Comparison of ENCODE assay signal across 22 cellular contexts in genomic region chr17:36631022-36631421, GRCh38. TPM values are rescaled to one million over a fixed set of nuclear protein-coding genes. Genes with fewer than 3 reads are reported as not detected.
A peak's percentile ranks its signal among the peaks of the same experiment; 100 is the strongest.
DNase-seq lines count a peak whose midpoint lies in the region; ATAC-seq, FAIRE-seq and TF ChIP-seq lines count a peak whose summit lies in the region.
"Had no signal": no experiment of that assay in that cellular context is flagged by ENCODE, and none has a peak within 500 bp of the region (broad histone marks: within the 10 kb centered on the region; RNA-seq: fewer than 3 reads in every experiment).

No MANE protein-coding gene starts in this region.

- H4K20me1 ChIP-seq in HepG2 (ENCODE audit: insufficient read depth, low read length) = 0 out of 2 replicates have a peak, but pooled peaks cover 3% of the 10 kb centered on the region
- H4K20me1 ChIP-seq in osteoblast (ENCODE audit: insufficient read depth, low read length) = no peaks in the 10 kb centered on the region

- ATAC-seq in HepG2 (no peak), right lobe of liver (no peak), HG03469 (IDR thresholded peaks at IDR 0.05; ENCODE audit: unreplicated experiment) (no peak)
- ATAC-seq: A549; CD8-positive, alpha-beta T cell had no signal

- intact Hi-C loops in HepG2 (cut with micrococcal nuclease; ENCODE audit: unreplicated experiment) = no loop called here
- intact Hi-C loops in right lobe of liver (cut with DNase I) = loop anchor here (10.0 kb wide), 2 partner anchors 404 to 424 kb away; no protein-coding TSS in a partner anchor

- FAIRE-seq in HepG2 (lab: Jason Lieb, UNC) = no peak
- FAIRE-seq: A549, D721Med, G401.6, GM12891, GM19239 had no signal

- CTCF ChIA-PET in HepG2 (lab: Yijun Ruan, JAX; ENCODE audit: low intra/inter-chr PET ratio, low total read pairs) = no interaction called here

- H2AFZ ChIP-seq in HepG2 (ENCODE audit: low read length) (no peak overlapping the region), osteoblast (ENCODE audit: low read length) (no peak overlapping the region)

- no peaks in the 10 kb centered on the region for H3K36me3 Mint-ChIP-seq in endodermal cell (ENCODE audit: low read depth)
- H3K36me3 Mint-ChIP-seq: CD8-positive, alpha-beta T cell had no signal

- H3K4me3 Mint-ChIP-seq in endodermal cell = no peak overlapping the region
- H3K4me3 Mint-ChIP-seq: B cell; CD4-positive, alpha-beta T cell; CD8-positive, alpha-beta T cell had no signal

- WGBS in HepG2 (ENCODE audit: low lambda C conversion rate) = 4% methylated on average over 3 of the region's 4 CpGs
- WGBS in right lobe of liver (ENCODE audit: insufficient coverage, low coverage, low lambda C conversion rate, missing lambda C conversion rate) = 60% methylated on average over 3 of the region's 4 CpGs
- WGBS in endodermal cell (ENCODE audit: insufficient coverage in 1 of 2, insufficient read length in 1 of 2), 2 experiments = 93% methylated on average over 4 of the region's 4 CpGs

- POLR2A ChIA-PET in HepG2 (lab: Yijun Ruan, JAX) = no interaction called here

- H3K9ac ChIP-seq in HepG2 (ENCODE audit: insufficient read depth, low read depth, low read length) (no peak overlapping the region), endodermal cell (ENCODE audit: extremely low read depth, low read length, poor library complexity, severe bottlenecking) (no peak overlapping the region)
- H3K9ac ChIP-seq: BLaER1 treated with 17β-estradiol and CSF1 and Interleukin-3, amounts not matched to agents 10 nM and 100 nM had no signal

- H3K27ac Mint-ChIP-seq in endodermal cell = no peak overlapping the region
- H3K27ac Mint-ChIP-seq: B cell; CD4-positive, alpha-beta T cell; CD8-positive, alpha-beta T cell had no signal

- H3K4me1 Mint-ChIP-seq in endodermal cell = peaks cover 30% of the 10 kb centered on the region
- H3K4me1 Mint-ChIP-seq: B cell had no signal

- no peak for TF ChIP-seq CTCF in HepG2 (CRISPR knock-in tag; IDR thresholded peaks at IDR 0.05)
- no peak for TF ChIP-seq CTCF in right lobe of liver (IDR thresholded peaks at IDR 0.05)
- TF ChIP-seq CTCF in endodermal cell (conservative IDR thresholded peaks at IDR 0.05) = no peak
- no peak for TF ChIP-seq CTCF in osteoblast (IDR thresholded peaks at IDR 0.05; ENCODE audit: extremely low read depth, low read depth, low read length)

- H3K27me3 Mint-ChIP-seq in endodermal cell (ENCODE audit: insufficient read depth) = peaks cover 19% of the 10 kb centered on the region

- peaks cover 20% of the 10 kb centered on the region for H3K4me1 ChIP-seq in HepG2 (ENCODE audit: insufficient read depth, low read length)
- H3K4me1 ChIP-seq in right lobe of liver = no peaks in the 10 kb centered on the region
- peaks cover 14% of the 10 kb centered on the region for H3K4me1 ChIP-seq in endodermal cell (ENCODE audit: control insufficient read depth, insufficient read depth, low read length)
- H3K4me1 ChIP-seq in osteoblast (ENCODE audit: insufficient read depth, low read length) = no peaks in the 10 kb centered on the region
- H3K4me1 ChIP-seq: A549, Caco-2 had no signal

- no peak overlapping the region for H3K4me3 ChIP-seq in HepG2 (replicated peaks in 1 of 3; ENCODE audit: insufficient read depth in 1 of 3, low read depth in 2 of 3, low read length in 3 of 3)
- no peak overlapping the region for H3K4me3 ChIP-seq in right lobe of liver
- H3K4me3 ChIP-seq in endodermal cell (ENCODE audit: low read length) = no peak overlapping the region
- no peak overlapping the region for H3K4me3 ChIP-seq in osteoblast (ENCODE audit: insufficient read depth, low read length)
- H3K4me3 ChIP-seq: A549; BLaER1 treated with 17β-estradiol and CSF1 and Interleukin-3, amounts not matched to agents 10 nM and 100 nM had no signal

- peaks cover 6 to 27% of the 10 kb centered on the region in 2 experiments; a peak in 4 of 5 replicates for H3K27me3 ChIP-seq in HepG2 (ENCODE audit: control insufficient read depth in 1 of 2, insufficient read depth in 2 of 2, low read length in 2 of 2)
- H3K27me3 ChIP-seq in right lobe of liver = no peaks in the 10 kb centered on the region
- peaks cover 18% of the 10 kb centered on the region for H3K27me3 ChIP-seq in endodermal cell (ENCODE audit: control insufficient read depth, insufficient read depth, low read length, poor library complexity, severe bottlenecking)
- H3K27me3 ChIP-seq in osteoblast (ENCODE audit: insufficient read depth, low read length) = peaks cover 24% of the 10 kb centered on the region
- H3K27me3 ChIP-seq: BLaER1 treated with 17β-estradiol and CSF1 and Interleukin-3, amounts not matched to agents 10 nM and 100 nM had no signal

- DNase-seq in HepG2 (ENCODE audit: low spot score) = no peak
- no peak for DNase-seq in right lobe of liver
- DNase-seq in endodermal cell = peak; percentile 35
- DNase-seq in osteoblast (ENCODE audit: insufficient read length, low spot score, missing footprints) = peak; percentile 31
- no peak for DNase-seq in activated CD8-positive, alpha-beta memory T cell treated with anti-CD3 and anti-CD28 coated beads for 24 hours
- DNase-seq: AML-193; Caco-2; Calu3; CD4-positive, alpha-beta T cell; CD8-positive, alpha-beta T cell; DMS79 treated with DMSO at 0.1 percent for 48 hours; GF-D8 had no signal

- H3K79me2 ChIP-seq in HepG2 (ENCODE audit: insufficient read depth, low read length) (no peaks in the 10 kb centered on the region), osteoblast (ENCODE audit: insufficient read depth, low read length) (no peaks in the 10 kb centered on the region)

- no peaks in the 10 kb centered on the region for H3K36me3 ChIP-seq in HepG2 (replicated peaks in 1 of 2; ENCODE audit: control insufficient read depth in 1 of 2, insufficient read depth in 2 of 2, low read length in 2 of 2)
- no peaks in the 10 kb centered on the region for H3K36me3 ChIP-seq in right lobe of liver
- H3K36me3 ChIP-seq in endodermal cell (ENCODE audit: control insufficient read depth, insufficient read depth, low read length) = no peaks in the 10 kb centered on the region
- H3K36me3 ChIP-seq in osteoblast (ENCODE audit: insufficient read depth, low read length) = no peaks in the 10 kb centered on the region
- H3K36me3 ChIP-seq: BLaER1 treated with 17β-estradiol and CSF1 and Interleukin-3, amounts not matched to agents 10 nM and 100 nM had no signal

- H3K4me2 ChIP-seq in HepG2 (ENCODE audit: low read depth, low read length) (no peak overlapping the region), osteoblast (ENCODE audit: insufficient read depth, low read length) (no peak overlapping the region)
- H3K4me2 ChIP-seq: A549; BLaER1 treated with 17β-estradiol and CSF1 and Interleukin-3, amounts not matched to agents 10 nM and 100 nM had no signal

- in situ Hi-C loops in HepG2 (cut with HindIII; ENCODE audit: extremely low pct_ligation_motif_present, low pct_unique_long_range_greater_than_20kb) = loop anchor here (10.0 kb wide), 1 partner anchor 434 kb away; no protein-coding TSS in a partner anchor

- no peak overlapping the region for H3K27ac ChIP-seq in HepG2 (ENCODE audit: extremely low read length, insufficient read depth, low read length)
- H3K27ac ChIP-seq in right lobe of liver = no peak overlapping the region
- H3K27ac ChIP-seq in endodermal cell (ENCODE audit: low read depth, low read length) = no peak overlapping the region
- H3K27ac ChIP-seq in osteoblast (ENCODE audit: low read depth, low read length) = no peak overlapping the region
- H3K27ac ChIP-seq: 22Rv1; A549; BLaER1 treated with 17β-estradiol and CSF1 and Interleukin-3, amounts not matched to agents 10 nM and 100 nM; C4-2B had no signal

- TF ChIP-seq POLR2A in HepG2 (IDR thresholded peaks at IDR 0.05; ENCODE audit: insufficient read depth in 1 of 2, low read depth in 2 of 2, low read length in 2 of 2) = no peak
- TF ChIP-seq POLR2A in right lobe of liver (IDR thresholded peaks at IDR 0.05) = no peak

- BruUV-seq in HepG2 (replicated peaks; lab: Mats Ljungman, UMichigan) = no TSS peak

- H3K9me3 Mint-ChIP-seq in endodermal cell = no peaks in the 10 kb centered on the region
- H3K9me3 Mint-ChIP-seq: CD4-positive, alpha-beta T cell; CD8-positive, alpha-beta T cell had no signal

- no peak for TF ChIP-seq RAD21 in HepG2 (CRISPR knock-in tag; IDR thresholded peaks at IDR 0.05)

- H3K9me3 ChIP-seq in HepG2 (ENCODE audit: low read length) (no peaks in the 10 kb centered on the region), right lobe of liver (no peaks in the 10 kb centered on the region), endodermal cell (ENCODE audit: control insufficient read depth, low read length) (no peaks in the 10 kb centered on the region), osteoblast (ENCODE audit: low read depth, low read length) (no peaks in the 10 kb centered on the region)
- H3K9me3 ChIP-seq: A549; BLaER1 treated with 17β-estradiol and CSF1 and Interleukin-3, amounts not matched to agents 10 nM and 100 nM; Caco-2 had no signal

- TF ChIP-seq EP300 in HepG2 (IDR thresholded peaks at IDR 0.05; ENCODE audit: low read depth in 2 of 2, low read length in 2 of 2) (no peak), HepG2 (CRISPR knock-in tag; IDR thresholded peaks at IDR 0.05; ENCODE audit: borderline replicate concordance) (no peak)

RNA-seq across cellular contexts. Expression of gene MRM1, which starts 29.6 kb away (rescaled TPM):
- total RNA-seq in HepG2 (2016; rRNA removed; fragmentation: Illumina TruSeq; extraction: Trizol) = 10.7 and 11.3 TPM in 2 replicates
- total RNA-seq in HepG2 (2016; cell fraction: cytosol; rRNA removed; fragmentation: Illumina TruSeq; extraction: Trizol; ENCODE audit: low read depth) = 1.9 and 2.1 TPM in 2 replicates
- total RNA-seq in HepG2 (2016; cell fraction: insoluble cytoplasmic fraction; rRNA removed; fragmentation: Illumina TruSeq; extraction: Trizol) = 10.1 and 11.0 TPM in 2 replicates
- 2.9 and 3.5 TPM in 2 replicates for total RNA-seq in HepG2 (2016; cell fraction: membrane; rRNA removed; fragmentation: Illumina TruSeq; extraction: Trizol)
- 5.8 and 7.3 TPM in 2 replicates for total RNA-seq in HepG2 (2016; cell fraction: nucleus; rRNA removed; fragmentation: Illumina TruSeq; extraction: Trizol)
- polyA plus RNA-seq in HepG2 (2011; rRNA removed) = 4.1 and 4.9 TPM in 2 replicates
- polyA plus RNA-seq in HepG2 (2011; cell fraction: cytosol; rRNA removed) = 5.1 and 5.2 TPM in 2 replicates
- 8.3 and 10.1 TPM in 2 replicates for polyA plus RNA-seq in HepG2 (2011; cell fraction: nucleus; rRNA removed)
- polyA plus RNA-seq in HepG2 (2012) = 4.0 and 4.5 TPM in 2 replicates
- polyA plus RNA-seq in HepG2 (2016; cell fraction: cytosol; fragmentation: Illumina TruSeq; extraction: Trizol; ENCODE audit: low read depth) = 1.9 and 2.1 TPM in 2 replicates
- polyA plus RNA-seq in HepG2 (2016; cell fraction: insoluble cytoplasmic fraction; fragmentation: Illumina TruSeq; extraction: Trizol; ENCODE audit: low read depth) = 10.5 and 11.3 TPM in 2 replicates
- 2.6 and 3.6 TPM in 2 replicates for polyA plus RNA-seq in HepG2 (2016; cell fraction: membrane; fragmentation: Illumina TruSeq; extraction: Trizol; ENCODE audit: low read depth)
- 12.6 and 12.9 TPM in 2 replicates for polyA plus RNA-seq in HepG2 (2016; cell fraction: nucleus; fragmentation: Illumina TruSeq; extraction: Trizol; ENCODE audit: insufficient read depth, low read depth)
- polyA minus RNA-seq in HepG2 (2011; rRNA and poly(A)+ RNA removed; ENCODE audit: low replicate concordance) = 5.9 and 6.1 TPM in 2 replicates
- 2.9 and 3.3 TPM in 2 replicates for polyA minus RNA-seq in HepG2 (2011; cell fraction: cytosol; rRNA and poly(A)+ RNA removed)
- polyA minus RNA-seq in HepG2 (2011; cell fraction: nucleus; rRNA and poly(A)+ RNA removed) = 4.6 and 5.2 TPM in 2 replicates
- 1 to 10 TPM; 2.5 to 8.6 (median 6.0) TPM for total RNA-seq in right lobe of liver
- total RNA-seq in endodermal cell = 10 to 100 TPM; 10.7 to 11.4 TPM
- 2.4 TPM for polyA plus RNA-seq in endodermal cell (2013, experiment 1 of 2)
- polyA plus RNA-seq in endodermal cell (2013, experiment 2 of 2) = 1.7 TPM
- 2.7 and 4.0 TPM in 2 replicates for total RNA-seq in osteoblast

RNA-seq across cellular contexts. Expression of gene DHRS11, which starts 39.3 kb away (rescaled TPM):
- total RNA-seq in HepG2 (2016; rRNA removed; fragmentation: Illumina TruSeq; extraction: Trizol) (19.6 and 28.4 TPM in 2 replicates), right lobe of liver (10 to 100 TPM in 3 of 6 experiments, 1 to 10 TPM in 3; 5.1 to 13.6 (median 9.3) TPM), endodermal cell (10 to 100 TPM; 25.5 to 28.5 TPM), osteoblast (2.9 and 3.3 TPM in 2 replicates)
- 17.2 and 17.4 TPM in 2 replicates for total RNA-seq in HepG2 (2016; cell fraction: cytosol; rRNA removed; fragmentation: Illumina TruSeq; extraction: Trizol; ENCODE audit: low read depth)
- 15.5 and 27.2 TPM in 2 replicates for total RNA-seq in HepG2 (2016; cell fraction: insoluble cytoplasmic fraction; rRNA removed; fragmentation: Illumina TruSeq; extraction: Trizol)
- 21.2 and 25.8 TPM in 2 replicates for total RNA-seq in HepG2 (2016; cell fraction: membrane; rRNA removed; fragmentation: Illumina TruSeq; extraction: Trizol)
- 17.9 and 22.6 TPM in 2 replicates for total RNA-seq in HepG2 (2016; cell fraction: nucleus; rRNA removed; fragmentation: Illumina TruSeq; extraction: Trizol)
- 41.9 and 48.7 TPM in 2 replicates for polyA plus RNA-seq in HepG2 (2011; rRNA removed)
- 39.7 and 43.4 TPM in 2 replicates for polyA plus RNA-seq in HepG2 (2011; cell fraction: cytosol; rRNA removed)
- polyA plus RNA-seq in HepG2 (2011; cell fraction: nucleus; rRNA removed) = 55.0 and 64.7 TPM in 2 replicates
- 24.2 and 34.9 TPM in 2 replicates for polyA plus RNA-seq in HepG2 (2012)
- 21.4 and 26.0 TPM in 2 replicates for polyA plus RNA-seq in HepG2 (2016; cell fraction: cytosol; fragmentation: Illumina TruSeq; extraction: Trizol; ENCODE audit: low read depth)
- 28.1 and 32.5 TPM in 2 replicates for polyA plus RNA-seq in HepG2 (2016; cell fraction: insoluble cytoplasmic fraction; fragmentation: Illumina TruSeq; extraction: Trizol; ENCODE audit: low read depth)
- 25.5 and 31.7 TPM in 2 replicates for polyA plus RNA-seq in HepG2 (2016; cell fraction: membrane; fragmentation: Illumina TruSeq; extraction: Trizol; ENCODE audit: low read depth)
- 61.7 and 67.8 TPM in 2 replicates for polyA plus RNA-seq in HepG2 (2016; cell fraction: nucleus; fragmentation: Illumina TruSeq; extraction: Trizol; ENCODE audit: insufficient read depth, low read depth)
- polyA minus RNA-seq in HepG2 (2011; rRNA and poly(A)+ RNA removed; ENCODE audit: low replicate concordance) = 45.6 and 61.3 TPM in 2 replicates
- 19.2 and 21.1 TPM in 2 replicates for polyA minus RNA-seq in HepG2 (2011; cell fraction: cytosol; rRNA and poly(A)+ RNA removed)
- 13.9 and 17.8 TPM in 2 replicates for polyA minus RNA-seq in HepG2 (2011; cell fraction: nucleus; rRNA and poly(A)+ RNA removed)
- polyA plus RNA-seq in endodermal cell (2013, experiment 1 of 2) = 20.2 TPM
- polyA plus RNA-seq in endodermal cell (2013, experiment 2 of 2) = 19.2 TPM

Comparison
In these comparisons a context has a peak if more than half of its experiments do, and no peak if none do; other contexts are left out.
1. DNase-seq: peak in endodermal cell (single experiment) and osteoblast (single experiment); none in HepG2 (single experiment), right lobe of liver (0 of 3) and activated CD8-positive, alpha-beta memory T cell treated with anti-CD3 and anti-CD28 coated beads for 24 hours (single experiment).